13 cellular contexts compared by ENCODE assay signal in the genomic region with DNA sequence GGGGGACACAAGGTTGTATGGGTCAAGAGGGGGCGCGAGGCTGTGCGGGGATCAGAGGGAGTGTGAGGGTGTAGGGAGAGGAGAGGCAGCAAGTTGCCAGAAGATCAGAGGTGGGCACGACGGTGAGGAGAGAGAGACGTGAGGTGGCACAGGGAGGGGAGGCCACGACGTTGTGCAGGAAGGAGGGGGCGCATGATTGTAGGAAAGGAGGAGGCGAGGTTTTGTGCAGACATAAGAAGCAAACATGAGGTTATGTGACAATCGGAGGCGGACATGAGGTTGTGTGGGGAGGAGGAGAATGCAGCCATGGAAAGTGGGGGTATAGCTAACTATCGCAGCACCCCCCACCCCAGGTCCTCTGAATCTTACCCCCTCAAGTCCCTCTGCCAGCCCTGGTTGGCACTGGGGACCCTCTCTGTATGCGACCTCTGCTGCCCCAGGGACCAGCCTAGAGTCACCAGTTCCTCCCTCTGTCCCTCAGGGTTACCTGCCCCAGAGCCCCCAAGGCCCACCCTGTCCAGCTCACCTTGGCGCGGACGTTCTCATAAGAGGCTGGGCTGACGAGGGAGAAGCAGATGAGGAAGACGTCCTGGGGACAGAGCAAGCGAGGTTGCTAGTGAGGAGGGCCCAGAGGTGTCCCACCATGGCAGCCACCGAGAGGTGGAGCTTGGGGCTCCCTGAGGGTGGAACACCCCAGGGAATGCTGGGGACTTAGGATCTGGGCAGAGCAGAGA. TPM values are rescaled to one million over a fixed set of nuclear protein-coding genes. Genes with fewer than 3 reads are reported as not detected.
DNase-seq lines count a peak whose midpoint lies in the region; ATAC-seq, FAIRE-seq and TF ChIP-seq lines count a peak whose summit lies in the region.
"Had no signal": no experiment of that assay in that cellular context is flagged by ENCODE, and none has a peak within 500 bp of the region (broad histone marks: within the 10 kb centered on the region; RNA-seq: fewer than 3 reads in every experiment).

No MANE protein-coding gene starts in this region.

- no peaks in the 10 kb centered on the region for H3K9me2 ChIP-seq in SK-N-SH

- no peaks in the 10 kb centered on the region for H3K36me3 ChIP-seq in SK-N-SH (replicated peaks in 1 of 2; ENCODE audit: control insufficient read depth in 1 of 2, insufficient read depth in 2 of 2, low read length in 1 of 2)
- H3K36me3 ChIP-seq in HepG2 (replicated peaks in 1 of 2; ENCODE audit: control insufficient read depth in 1 of 2, insufficient read depth in 2 of 2, low read length in 2 of 2): no peaks in the 10 kb centered on the region; a peak in 1 of 5 replicates
- H3K36me3 ChIP-seq in transverse colon: no peaks in the 10 kb centered on the region
- H3K36me3 ChIP-seq in esophagus muscularis mucosa: no peaks in the 10 kb centered on the region

- no peaks in the 10 kb centered on the region for H3K9me3 ChIP-seq in SK-N-SH
- H3K9me3 ChIP-seq in HepG2 (ENCODE audit: low read length): no peaks in the 10 kb centered on the region
- no peaks in the 10 kb centered on the region for H3K9me3 ChIP-seq in transverse colon
- no peaks in the 10 kb centered on the region for H3K9me3 ChIP-seq in esophagus muscularis mucosa

- peak overlapping the region; percentile 98 for H3K27ac Mint-ChIP-seq in activated T-cell treated with anti-CD3 and anti-CD28 coated beads, Interleukin-2, amount 50 U/mL, for 24 hours
- H3K27ac Mint-ChIP-seq: WTC11 had no signal

- FAIRE-seq in HepG2 (lab: Jason Lieb, UNC): no peak

- CTCF ChIA-PET in SK-N-SH (lab: Yijun Ruan, JAX) (interaction anchor here (1.6 to 5.9 kb wide), 2 partner anchors 22 to 29 kb away, joined by 4 to 52 read pairs; no protein-coding TSS in a partner anchor), HepG2 (lab: Yijun Ruan, JAX; ENCODE audit: low intra/inter-chr PET ratio, low total read pairs) (no interaction called here)

- H3K4me3 Mint-ChIP-seq in activated T-cell treated with anti-CD3 and anti-CD28 coated beads, Interleukin-2, amount 50 U/mL, for 24 hours: peak overlapping the region; percentile 61
- H3K4me3 Mint-ChIP-seq: WTC11 had no signal

- H3K4me1 Mint-ChIP-seq in activated T-cell treated with anti-CD3 and anti-CD28 coated beads, Interleukin-2, amount 50 U/mL, for 24 hours (ENCODE audit: low read depth): peaks cover 89% of the 10 kb centered on the region

- TF ChIP-seq POLR2A in HepG2 (IDR thresholded peaks at IDR 0.05; ENCODE audit: insufficient read depth in 1 of 2, low read depth in 2 of 2, low read length in 2 of 2) (no peak), transverse colon (IDR thresholded peaks at IDR 0.05) (no peak), esophagus muscularis mucosa (IDR thresholded peaks at IDR 0.05; ENCODE audit: low read depth) (no peak)

- POLR2A ChIA-PET in SK-N-SH (lab: Yijun Ruan, JAX) (no interaction called here), HepG2 (lab: Yijun Ruan, JAX) (no interaction called here)

- no peak overlapping the region for H3K4me3 ChIP-seq in SK-N-SH (ENCODE audit: low read depth in 2 of 2, low read length in 1 of 2)
- H3K4me3 ChIP-seq in HepG2 (replicated peaks in 1 of 3; ENCODE audit: insufficient read depth in 1 of 3, low read depth in 2 of 3, low read length in 3 of 3): no peak overlapping the region
- no peak overlapping the region for H3K4me3 ChIP-seq in transverse colon
- H3K4me3 ChIP-seq in esophagus muscularis mucosa: no peak overlapping the region
- H3K4me3 ChIP-seq: GM23248 had no signal

- TF ChIP-seq EP300 in SK-N-SH (IDR thresholded peaks at IDR 0.05; ENCODE audit: borderline replicate concordance in 1 of 2, low read depth in 1 of 2, low read length in 1 of 2) (no peak), HepG2 (IDR thresholded peaks at IDR 0.05; ENCODE audit: low read depth in 2 of 2, low read length in 2 of 2) (no peak), HepG2 (CRISPR knock-in tag; IDR thresholded peaks at IDR 0.05; ENCODE audit: borderline replicate concordance) (no peak), transverse colon (IDR thresholded peaks at IDR 0.05; ENCODE audit: low read depth) (no peak), esophagus muscularis mucosa (IDR thresholded peaks at IDR 0.05) (no peak)

- H3K4me2 ChIP-seq in SK-N-SH (no peak overlapping the region), HepG2 (ENCODE audit: low read depth, low read length) (no peak overlapping the region)

- DNase-seq in SK-N-SH (peak; percentile 12), HepG2 (ENCODE audit: low spot score) (no peak), transverse colon (peak; percentile 7), ureter (ENCODE audit: low spot score) (no peak), esophagus muscularis mucosa (ENCODE audit: extremely low spot score) (no peak)
- DNase-seq in activated T-cell treated with anti-CD3 and anti-CD28 coated beads, Interleukin-2, amount 50 U/mL, for 24 hours: peak; percentile 67
- DNase-seq: GM23248, OCI-M1 had no signal

- in situ Hi-C loops in HepG2 (cut with HindIII; ENCODE audit: extremely low pct_ligation_motif_present, low pct_unique_long_range_greater_than_20kb) (no loop called here), transverse colon (cut with MboI; ENCODE audit: low pct_ligation_motif_present in 1 of 4, low pct_unique_long_range_greater_than_20kb in 1 of 4, low sequenced_read_pairs in 3 of 4) (no loop called here)

- H3K36me3 Mint-ChIP-seq in activated T-cell treated with anti-CD3 and anti-CD28 coated beads, Interleukin-2, amount 50 U/mL, for 24 hours (ENCODE audit: low read depth): peaks cover 91% of the 10 kb centered on the region
- H3K36me3 Mint-ChIP-seq: WTC11 had no signal

- H3K27me3 ChIP-seq in SK-N-SH (ENCODE audit: insufficient read depth) (no peaks in the 10 kb centered on the region), HepG2 (ENCODE audit: control insufficient read depth in 1 of 2, insufficient read depth in 2 of 2, low read length in 2 of 2) (peaks cover 4 to 5% of the 10 kb centered on the region in 2 experiments; a peak in 3 of 5 replicates), transverse colon (no peaks in the 10 kb centered on the region), esophagus muscularis mucosa (peaks cover 0 to 91% (median 8%) of the 10 kb centered on the region in 4 donors)

- peaks cover 15 to 22% of the 10 kb centered on the region in 2 experiments; a peak in 3 of 4 replicates for H3K4me1 ChIP-seq in SK-N-SH (ENCODE audit: control insufficient read depth in 1 of 2, insufficient read depth in 2 of 2, low read depth in 1 of 2, low read length in 1 of 2)
- H3K4me1 ChIP-seq in HepG2 (ENCODE audit: insufficient read depth, low read length): peaks cover 22% of the 10 kb centered on the region
- H3K4me1 ChIP-seq in transverse colon: peaks cover 0 to 21% (median 7%) of the 10 kb centered on the region in 4 donors
- peaks cover 0 to 13% (median 8%) of the 10 kb centered on the region in 4 donors for H3K4me1 ChIP-seq in esophagus muscularis mucosa

- H2AFZ ChIP-seq in SK-N-SH (ENCODE audit: low read depth): no peak overlapping the region
- H2AFZ ChIP-seq in HepG2 (ENCODE audit: low read length): no peak overlapping the region
- H2AFZ ChIP-seq: GM23248 had no signal

- TF ChIP-seq CTCF in SK-N-SH (IDR thresholded peaks at IDR 0.05) (no peak), HepG2 (CRISPR knock-in tag; IDR thresholded peaks at IDR 0.05) (no peak), transverse colon (IDR thresholded peaks at IDR 0.05) (no peak), esophagus muscularis mucosa (IDR thresholded peaks at IDR 0.05) (no peak)

- WGBS in SK-N-SH (ENCODE audit: low lambda C conversion rate): 91% methylated on average over 20 of the region's 21 CpGs
- 50% methylated on average over 19 of the region's 21 CpGs for WGBS in HepG2 (ENCODE audit: low lambda C conversion rate)
- WGBS in transverse colon (ENCODE audit: low coverage in 1 of 2), 2 donors: 87 to 93% methylated on average over 7 to 21 of the region's 21 CpGs
- 80% methylated on average over 13 of the region's 21 CpGs for WGBS in esophagus muscularis mucosa

- H3K27ac ChIP-seq in SK-N-SH (ENCODE audit: low read depth in 2 of 2, low read length in 1 of 2) (no peak overlapping the region), HepG2 (ENCODE audit: extremely low read length, insufficient read depth, low read length) (no peak overlapping the region), transverse colon (peak overlapping the region; percentile 68 to 78 (median 72)), esophagus muscularis mucosa (replicated peaks in 1 of 4) (no peak overlapping the region)
- H3K27ac ChIP-seq: 22Rv1, GM23248 had no signal

- no peaks in the 10 kb centered on the region for H3K27me3 Mint-ChIP-seq in activated T-cell treated with anti-CD3 and anti-CD28 coated beads, Interleukin-2, amount 50 U/mL, for 24 hours

- H3K9ac ChIP-seq in SK-N-SH: no peak overlapping the region
- H3K9ac ChIP-seq in HepG2 (ENCODE audit: insufficient read depth, low read depth, low read length): no peak overlapping the region
- H3K9ac ChIP-seq: GM23248 had no signal

- intact Hi-C loops in HepG2 (cut with micrococcal nuclease; ENCODE audit: unreplicated experiment) (no loop called here), transverse colon (cut with DNase I; ENCODE audit: low total_unique reads) (no loop called here), esophagus muscularis mucosa (cut with DNase I) (no loop called here)

- H4K20me1 ChIP-seq in SK-N-SH (ENCODE audit: insufficient read depth) (no peaks in the 10 kb centered on the region), HepG2 (ENCODE audit: insufficient read depth, low read length) (no peaks in the 10 kb centered on the region)

- H3F3A ChIP-seq in SK-N-SH (replicated peaks; ENCODE audit: insufficient read depth): peaks cover 17% of the 10 kb centered on the region

- H3K9me3 Mint-ChIP-seq in activated T-cell treated with anti-CD3 and anti-CD28 coated beads, Interleukin-2, amount 50 U/mL, for 24 hours: no peaks in the 10 kb centered on the region
- H3K9me3 Mint-ChIP-seq: WTC11 had no signal

- H3K79me2 ChIP-seq in SK-N-SH (ENCODE audit: insufficient read depth) (no peaks in the 10 kb centered on the region), HepG2 (ENCODE audit: insufficient read depth, low read length) (no peaks in the 10 kb centered on the region)

- TF ChIP-seq RAD21 in SK-N-SH (IDR thresholded peaks at IDR 0.05; ENCODE audit: low read length) (no peak), HepG2 (CRISPR knock-in tag; IDR thresholded peaks at IDR 0.05) (no peak)

- no TSS peak for BruUV-seq in HepG2 (replicated peaks; lab: Mats Ljungman, UMichigan)

- ATAC-seq in SK-N-SH treated with all-trans-retinoic acid at 6 μM for 48 hours: no peak
- ATAC-seq in HepG2: no peak
- ATAC-seq in GM18907 (IDR thresholded peaks at IDR 0.05; ENCODE audit: unreplicated experiment): no peak
- ATAC-seq: WTC11 had no signal

RNA-seq across cellular contexts. Expression of a gene that starts 12.5 kb away (rescaled TPM):
- polyA plus RNA-seq in SK-N-SH (2012; rRNA removed) (22.6 and 29.9 TPM in 2 replicates), HepG2 (2011; rRNA removed) (0.73 and 0.86 TPM in 2 replicates)
- polyA plus RNA-seq in SK-N-SH (2012; cell fraction: cytosol; rRNA removed): 14.6 and 19.9 TPM in 2 replicates
- polyA plus RNA-seq in SK-N-SH (2012; cell fraction: nucleus; rRNA removed): 20.3 and 21.2 TPM in 2 replicates
- total RNA-seq in HepG2 (2016; rRNA removed; fragmentation: Illumina TruSeq; extraction: Trizol) (not detected in 2 replicates), transverse colon (10 to 100 TPM in 3 of 4 donors, 1 to 10 TPM in 1; 5.2 to 36.3 (median 24.0) TPM), ureter (30.4 TPM), esophagus muscularis mucosa (10 to 100 TPM in 1 of 4 donors, 1 to 10 TPM in 3; 4.1 to 21.9 (median 7.2) TPM)
- 0.18 TPM in 1 of 2 replicates, not detected in the other for total RNA-seq in HepG2 (2016; cell fraction: cytosol; rRNA removed; fragmentation: Illumina TruSeq; extraction: Trizol; ENCODE audit: low read depth)
- total RNA-seq in HepG2 (2016; cell fraction: insoluble cytoplasmic fraction; rRNA removed; fragmentation: Illumina TruSeq; extraction: Trizol): not detected in 2 replicates
- 0.28 TPM in 1 of 2 replicates, not detected in the other for total RNA-seq in HepG2 (2016; cell fraction: membrane; rRNA removed; fragmentation: Illumina TruSeq; extraction: Trizol)
- total RNA-seq in HepG2 (2016; cell fraction: nucleus; rRNA removed; fragmentation: Illumina TruSeq; extraction: Trizol): not detected in 2 replicates
- polyA plus RNA-seq in HepG2 (2011; cell fraction: cytosol; rRNA removed): 0.35 and 0.56 TPM in 2 replicates
- polyA plus RNA-seq in HepG2 (2011; cell fraction: nucleus; rRNA removed): 0.61 and 0.68 TPM in 2 replicates
- 0.39 TPM in 1 of 2 replicates, not detected in the other for polyA plus RNA-seq in HepG2 (2012)
- polyA plus RNA-seq in HepG2 (2016; cell fraction: cytosol; fragmentation: Illumina TruSeq; extraction: Trizol; ENCODE audit: low read depth): 0.14 and 0.26 TPM in 2 replicates
- polyA plus RNA-seq in HepG2 (2016; cell fraction: insoluble cytoplasmic fraction; fragmentation: Illumina TruSeq; extraction: Trizol; ENCODE audit: low read depth): 0.21 TPM in 1 of 2 replicates, not detected in the other
- 0.16 and 0.20 TPM in 2 replicates for polyA plus RNA-seq in HepG2 (2016; cell fraction: membrane; fragmentation: Illumina TruSeq; extraction: Trizol; ENCODE audit: low read depth)
- polyA plus RNA-seq in HepG2 (2016; cell fraction: nucleus; fragmentation: Illumina TruSeq; extraction: Trizol; ENCODE audit: insufficient read depth, low read depth): 0.45 TPM in 1 of 2 replicates, not detected in the other
- 0.64 and 2.0 TPM in 2 replicates for polyA minus RNA-seq in HepG2 (2011; rRNA and poly(A)+ RNA removed; ENCODE audit: low replicate concordance)
- not detected in 2 replicates for polyA minus RNA-seq in HepG2 (2011; cell fraction: cytosol; rRNA and poly(A)+ RNA removed)
- 0.37 TPM in 1 of 2 replicates, not detected in the other for polyA minus RNA-seq in HepG2 (2011; cell fraction: nucleus; rRNA and poly(A)+ RNA removed)

RNA-seq across cellular contexts. Expression of a gene that starts 19.3 kb away (rescaled TPM):
- polyA plus RNA-seq in SK-N-SH (2012; rRNA removed) (0.02 TPM in 1 of 2 replicates, not detected in the other), HepG2 (2011; rRNA removed) (0.08 and 0.09 TPM in 2 replicates)
- polyA plus RNA-seq in SK-N-SH (2012; cell fraction: cytosol; rRNA removed): 0.03 TPM in 2 replicates
- 0.01 and 0.04 TPM in 2 replicates for polyA plus RNA-seq in SK-N-SH (2012; cell fraction: nucleus; rRNA removed)
- total RNA-seq in HepG2 (2016; rRNA removed; fragmentation: Illumina TruSeq; extraction: Trizol) (0.39 and 0.64 TPM in 2 replicates), transverse colon (under 1 TPM in 2 of 4 donors, not detected in 2; 0.16 to 0.41 TPM), ureter (not detected), esophagus muscularis mucosa (not detected)
- total RNA-seq in HepG2 (2016; cell fraction: cytosol; rRNA removed; fragmentation: Illumina TruSeq; extraction: Trizol; ENCODE audit: low read depth): 0.09 and 0.10 TPM in 2 replicates
- total RNA-seq in HepG2 (2016; cell fraction: insoluble cytoplasmic fraction; rRNA removed; fragmentation: Illumina TruSeq; extraction: Trizol): 0.39 and 0.49 TPM in 2 replicates
- total RNA-seq in HepG2 (2016; cell fraction: membrane; rRNA removed; fragmentation: Illumina TruSeq; extraction: Trizol): 0.25 and 0.38 TPM in 2 replicates
- total RNA-seq in HepG2 (2016; cell fraction: nucleus; rRNA removed; fragmentation: Illumina TruSeq; extraction: Trizol): 0.60 and 0.65 TPM in 2 replicates
- polyA plus RNA-seq in HepG2 (2011; cell fraction: cytosol; rRNA removed): 0.07 and 0.09 TPM in 2 replicates
- 0.21 and 0.35 TPM in 2 replicates for polyA plus RNA-seq in HepG2 (2011; cell fraction: nucleus; rRNA removed)
- polyA plus RNA-seq in HepG2 (2012): 0.04 and 0.05 TPM in 2 replicates
- 0.06 and 0.11 TPM in 2 replicates for polyA plus RNA-seq in HepG2 (2016; cell fraction: cytosol; fragmentation: Illumina TruSeq; extraction: Trizol; ENCODE audit: low read depth)
- polyA plus RNA-seq in HepG2 (2016; cell fraction: insoluble cytoplasmic fraction; fragmentation: Illumina TruSeq; extraction: Trizol; ENCODE audit: low read depth): 0.24 and 0.28 TPM in 2 replicates
- 0.11 and 0.14 TPM in 2 replicates for polyA plus RNA-seq in HepG2 (2016; cell fraction: membrane; fragmentation: Illumina TruSeq; extraction: Trizol; ENCODE audit: low read depth)
- 0.53 and 0.95 TPM in 2 replicates for polyA plus RNA-seq in HepG2 (2016; cell fraction: nucleus; fragmentation: Illumina TruSeq; extraction: Trizol; ENCODE audit: insufficient read depth, low read depth)
- 0.07 and 0.30 TPM in 2 replicates for polyA minus RNA-seq in HepG2 (2011; rRNA and poly(A)+ RNA removed; ENCODE audit: low replicate concordance)
- not detected in 2 replicates for polyA minus RNA-seq in HepG2 (2011; cell fraction: cytosol; rRNA and poly(A)+ RNA removed)
- 0.13 TPM in 1 of 2 replicates, not detected in the other for polyA minus RNA-seq in HepG2 (2011; cell fraction: nucleus; rRNA and poly(A)+ RNA removed)
- total RNA-seq: cardiac septum, GM23248 had no signal
- polyA plus RNA-seq: GM23248 had no signal

RNA-seq across cellular contexts. Expression of a gene that starts 43.5 kb away (rescaled TPM):
- polyA plus RNA-seq in SK-N-SH (2012; rRNA removed) (47.4 and 47.7 TPM in 2 replicates), HepG2 (2011; rRNA removed) (6.9 and 10.7 TPM in 2 replicates)
- polyA plus RNA-seq in SK-N-SH (2012; cell fraction: cytosol; rRNA removed): 20.7 and 30.3 TPM in 2 replicates
- 103 and 122 TPM in 2 replicates for polyA plus RNA-seq in SK-N-SH (2012; cell fraction: nucleus; rRNA removed)
- total RNA-seq in HepG2 (2016; rRNA removed; fragmentation: Illumina TruSeq; extraction: Trizol) (1.5 and 2.7 TPM in 2 replicates), transverse colon (10 to 100 TPM in 1 of 4 donors, 1 to 10 TPM in 3; 1.4 to 68.8 (median 7.5) TPM), ureter (9.4 TPM), esophagus muscularis mucosa (1 to 10 TPM in 3 of 4 donors, under 1 TPM in 1; 0.83 to 2.9 (median 1.3) TPM)
- 0.40 and 0.97 TPM in 2 replicates for total RNA-seq in HepG2 (2016; cell fraction: cytosol; rRNA removed; fragmentation: Illumina TruSeq; extraction: Trizol; ENCODE audit: low read depth)
- total RNA-seq in HepG2 (2016; cell fraction: insoluble cytoplasmic fraction; rRNA removed; fragmentation: Illumina TruSeq; extraction: Trizol): 1.1 and 2.5 TPM in 2 replicates
- total RNA-seq in HepG2 (2016; cell fraction: membrane; rRNA removed; fragmentation: Illumina TruSeq; extraction: Trizol): 1.7 and 1.8 TPM in 2 replicates
- 4.5 and 5.3 TPM in 2 replicates for total RNA-seq in HepG2 (2016; cell fraction: nucleus; rRNA removed; fragmentation: Illumina TruSeq; extraction: Trizol)
- 3.0 and 4.1 TPM in 2 replicates for polyA plus RNA-seq in HepG2 (2011; cell fraction: cytosol; rRNA removed)
- polyA plus RNA-seq in HepG2 (2011; cell fraction: nucleus; rRNA removed): 39.8 and 43.2 TPM in 2 replicates
- polyA plus RNA-seq in HepG2 (2012): 4.1 and 5.1 TPM in 2 replicates
- polyA plus RNA-seq in HepG2 (2016; cell fraction: cytosol; fragmentation: Illumina TruSeq; extraction: Trizol; ENCODE audit: low read depth): 0.60 and 1.2 TPM in 2 replicates
- 1.7 and 1.9 TPM in 2 replicates for polyA plus RNA-seq in HepG2 (2016; cell fraction: insoluble cytoplasmic fraction; fragmentation: Illumina TruSeq; extraction: Trizol; ENCODE audit: low read depth)
- 1.6 and 1.8 TPM in 2 replicates for polyA plus RNA-seq in HepG2 (2016; cell fraction: membrane; fragmentation: Illumina TruSeq; extraction: Trizol; ENCODE audit: low read depth)
- 8.4 and 10.3 TPM in 2 replicates for polyA plus RNA-seq in HepG2 (2016; cell fraction: nucleus; fragmentation: Illumina TruSeq; extraction: Trizol; ENCODE audit: insufficient read depth, low read depth)
- 8.3 and 36.4 TPM in 2 replicates for polyA minus RNA-seq in HepG2 (2011; rRNA and poly(A)+ RNA removed; ENCODE audit: low replicate concordance)
- polyA minus RNA-seq in HepG2 (2011; cell fraction: cytosol; rRNA and poly(A)+ RNA removed): 2.5 and 4.0 TPM in 2 replicates
- 18.0 and 21.3 TPM in 2 replicates for polyA minus RNA-seq in HepG2 (2011; cell fraction: nucleus; rRNA and poly(A)+ RNA removed)

RNA-seq across cellular contexts. Expression of a gene that starts 50.7 kb away (rescaled TPM):
- polyA plus RNA-seq in SK-N-SH (2012; rRNA removed): 0.03 and 0.07 TPM in 2 replicates
- 0.01 and 0.04 TPM in 2 replicates for polyA plus RNA-seq in SK-N-SH (2012; cell fraction: cytosol; rRNA removed)
- 0.08 and 0.13 TPM in 2 replicates for polyA plus RNA-seq in SK-N-SH (2012; cell fraction: nucleus; rRNA removed)
- total RNA-seq in HepG2 (2016; rRNA removed; fragmentation: Illumina TruSeq; extraction: Trizol): not detected in 2 replicates
- total RNA-seq in HepG2 (2016; cell fraction: cytosol; rRNA removed; fragmentation: Illumina TruSeq; extraction: Trizol; ENCODE audit: low read depth): not detected in 2 replicates
- total RNA-seq in HepG2 (2016; cell fraction: insoluble cytoplasmic fraction; rRNA removed; fragmentation: Illumina TruSeq; extraction: Trizol): not detected in 2 replicates
- not detected in 2 replicates for total RNA-seq in HepG2 (2016; cell fraction: membrane; rRNA removed; fragmentation: Illumina TruSeq; extraction: Trizol)
- total RNA-seq in HepG2 (2016; cell fraction: nucleus; rRNA removed; fragmentation: Illumina TruSeq; extraction: Trizol): not detected in 2 replicates
- polyA plus RNA-seq in HepG2 (2011; rRNA removed): not detected in 2 replicates
- 0.01 and 0.03 TPM in 2 replicates for polyA plus RNA-seq in HepG2 (2011; cell fraction: cytosol; rRNA removed)
- polyA plus RNA-seq in HepG2 (2011; cell fraction: nucleus; rRNA removed): 0.05 and 0.11 TPM in 2 replicates
- not detected in 2 replicates for polyA plus RNA-seq in HepG2 (2012)
- not detected in 2 replicates for polyA plus RNA-seq in HepG2 (2016; cell fraction: cytosol; fragmentation: Illumina TruSeq; extraction: Trizol; ENCODE audit: low read depth)
- not detected in 2 replicates for polyA plus RNA-seq in HepG2 (2016; cell fraction: insoluble cytoplasmic fraction; fragmentation: Illumina TruSeq; extraction: Trizol; ENCODE audit: low read depth)
- not detected in 2 replicates for polyA plus RNA-seq in HepG2 (2016; cell fraction: membrane; fragmentation: Illumina TruSeq; extraction: Trizol; ENCODE audit: low read depth)
- not detected in 2 replicates for polyA plus RNA-seq in HepG2 (2016; cell fraction: nucleus; fragmentation: Illumina TruSeq; extraction: Trizol; ENCODE audit: insufficient read depth, low read depth)
- not detected in 2 replicates for polyA minus RNA-seq in HepG2 (2011; rRNA and poly(A)+ RNA removed; ENCODE audit: low replicate concordance)
- polyA minus RNA-seq in HepG2 (2011; cell fraction: cytosol; rRNA and poly(A)+ RNA removed): not detected in 2 replicates
- polyA minus RNA-seq in HepG2 (2011; cell fraction: nucleus; rRNA and poly(A)+ RNA removed): not detected in 2 replicates
- total RNA-seq in transverse colon: 10 to 100 TPM in 2 of 4 donors, 1 to 10 TPM in 2; 1.4 to 26.9 (median 10.6) TPM
- total RNA-seq in ureter: 16.3 TPM
- 10 to 100 TPM in 2 of 4 donors, 1 to 10 TPM in 2; 5.1 to 27.3 (median 9.4) TPM for total RNA-seq in esophagus muscularis mucosa
- total RNA-seq: GM23248 had no signal
- polyA plus RNA-seq: GM23248 had no signal

Comparison
In these comparisons a context has a peak if more than half of its experiments do, and no peak if none do; other contexts are left out.
1. DNase-seq: peak in SK-N-SH (single experiment), activated T-cell treated with anti-CD3 and anti-CD28 coated beads, Interleukin-2, amount 50 U/mL, for 24 hours (single experiment) and transverse colon (single experiment); none in HepG2 (single experiment), ureter (single experiment) and esophagus muscularis mucosa (single experiment).
2. H3K27ac ChIP-seq: peak in transverse colon (4 of 4); none in SK-N-SH (0 of 2), HepG2 (single experiment) and esophagus muscularis mucosa (0 of 4).